ENCODE assay signal across 20 cellular contexts in genomic region chr10:43162604-43163003, GRCh38.
"Had no signal": no experiment of that assay in that cellular context is flagged by ENCODE, and none has a peak within 500 bp of the region (broad histone marks: within the 10 kb centered on the region; RNA-seq: fewer than 3 reads in every experiment).

No MANE protein-coding gene starts in this region.

- H3K27ac ChIP-seq: body of pancreas, dorsolateral prefrontal cortex, epithelial cell of prostate, foreskin keratinocyte, hepatocyte, parathyroid adenoma, suprapubic skin, transverse colon, vagina had no signal

- H3K9me3 ChIP-seq: body of pancreas, suprapubic skin, transverse colon, vagina had no signal

- H3K4me1 Mint-ChIP-seq: endodermal cell had no signal

- DNase-seq: activated effector memory CD4-positive, alpha-beta T cell treated with Interleukin-2 at 50 U/mL for 16 hours; activated naive CD4-positive, alpha-beta T cell treated with anti-CD3 and anti-CD28 coated beads, Interleukin-2, amount 10 ng/mL, durations not matched to agents 7 days and 5 days; body of pancreas; dorsolateral prefrontal cortex; endodermal cell; foreskin keratinocyte; left cardiac atrium; mesendoderm; naive thymus-derived CD8-positive, alpha-beta T cell; stimulated activated CD4-positive, alpha-beta T cell treated with anti-CD3 and anti-CD28 coated beads, Interleukin-4, amount 100 ng/mL, for 24 hours; stimulated activated naive B cell treated with anti-CD40 and anti-IgM and Interleukin-4, amounts not matched to agents 10 μg/mL and 1 μg/mL and 100 μg/mL, for 72 hours; transverse colon had no signal

- H3K4me1 ChIP-seq: body of pancreas, parathyroid adenoma had no signal

- H3K9me3 Mint-ChIP-seq: activated naive CD4-positive, alpha-beta T cell treated with anti-CD3 and anti-CD28 coated beads, Interleukin-2, amount 10 ng/mL, durations not matched to agents 7 days and 5 days; endodermal cell; naive thymus-derived CD8-positive, alpha-beta T cell; stimulated activated naive B cell treated with anti-CD40 and anti-IgM and Interleukin-4, amounts not matched to agents 10 μg/mL and 1 μg/mL and 100 μg/mL, for 72 hours; T-helper 2 cell treated with Interferon-gamma antibody and Interleukin-4, amounts not matched to agents 5 μg/mL and 100 μg/mL, for 36 hours had no signal

- H3K4me3 ChIP-seq: body of pancreas, dorsolateral prefrontal cortex, hepatocyte, smooth muscle cell, suprapubic skin, transverse colon, vagina had no signal

- H3K36me3 ChIP-seq: transverse colon had no signal

- H3K4me3 Mint-ChIP-seq: activated naive CD4-positive, alpha-beta T cell treated with anti-CD3 and anti-CD28 coated beads, Interleukin-2, amount 10 ng/mL, durations not matched to agents 7 days and 5 days; endodermal cell; naive thymus-derived CD8-positive, alpha-beta T cell; stimulated activated naive B cell treated with anti-CD40 and anti-IgM and Interleukin-4, amounts not matched to agents 10 μg/mL and 1 μg/mL and 100 μg/mL, for 72 hours; T-helper 2 cell treated with Interferon-gamma antibody and Interleukin-4, amounts not matched to agents 5 μg/mL and 100 μg/mL, for 36 hours had no signal

- ATAC-seq: body of pancreas; foreskin keratinocyte; left cardiac atrium; naive thymus-derived CD8-positive, alpha-beta T cell; sciatic nerve; stimulated activated naive B cell treated with anti-CD40 and anti-IgM and Interleukin-4, amounts not matched to agents 10 μg/mL and 1 μg/mL and 100 μg/mL, for 72 hours had no signal

- H3K27me3 ChIP-seq: body of pancreas, dorsolateral prefrontal cortex, foreskin keratinocyte, hepatocyte, suprapubic skin, transverse colon, vagina had no signal

- H3K27me3 Mint-ChIP-seq: activated naive CD4-positive, alpha-beta T cell treated with anti-CD3 and anti-CD28 coated beads, Interleukin-2, amount 10 ng/mL, durations not matched to agents 7 days and 5 days; naive thymus-derived CD8-positive, alpha-beta T cell; stimulated activated naive B cell treated with anti-CD40 and anti-IgM and Interleukin-4, amounts not matched to agents 10 μg/mL and 1 μg/mL and 100 μg/mL, for 72 hours had no signal

- H3K27ac Mint-ChIP-seq: activated naive CD4-positive, alpha-beta T cell treated with anti-CD3 and anti-CD28 coated beads, Interleukin-2, amount 10 ng/mL, durations not matched to agents 7 days and 5 days; endodermal cell; stimulated activated naive B cell treated with anti-CD40 and anti-IgM and Interleukin-4, amounts not matched to agents 10 μg/mL and 1 μg/mL and 100 μg/mL, for 72 hours; T-helper 2 cell treated with Interferon-gamma antibody and Interleukin-4, amounts not matched to agents 5 μg/mL and 100 μg/mL, for 36 hours had no signal
